In the genomic region with DNA sequence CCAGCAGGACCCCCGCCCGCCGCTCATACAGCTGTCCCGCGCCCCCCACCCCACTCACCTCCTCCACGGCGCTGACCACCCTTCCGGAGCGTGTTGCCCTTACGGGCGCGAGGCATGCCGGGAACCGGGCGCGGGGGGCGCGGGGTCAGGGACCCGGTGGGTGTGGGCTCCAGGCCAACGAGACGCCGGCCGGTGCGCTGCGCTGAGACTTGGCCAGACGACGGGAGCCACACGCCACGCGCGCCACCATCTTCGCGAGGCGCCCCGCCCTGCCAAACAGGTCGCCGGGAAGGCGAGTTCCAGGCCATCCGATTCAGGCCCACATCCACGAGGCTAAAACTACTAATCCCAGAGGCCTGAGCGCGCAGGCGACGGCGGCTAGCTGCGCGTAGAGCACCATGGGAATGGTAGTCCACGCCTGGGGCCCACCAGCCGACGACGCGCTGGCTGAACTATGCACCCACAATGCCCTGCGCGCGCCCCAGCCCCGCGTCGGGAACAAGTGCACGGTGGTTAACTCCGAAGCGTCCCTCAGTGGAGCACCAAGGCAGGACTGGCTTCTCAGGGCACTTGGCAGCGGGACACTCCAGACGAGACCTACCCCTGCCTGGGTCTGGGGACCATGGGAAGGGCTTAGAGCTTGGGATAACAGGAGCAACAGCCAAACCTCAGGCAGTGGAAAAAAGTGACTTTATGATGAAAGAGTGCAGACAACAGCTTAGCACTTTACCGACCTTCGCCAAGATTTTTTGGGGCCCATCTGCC, we compare ENCODE assay signal across 8 cellular contexts. TPM values are rescaled to one million over a fixed set of nuclear protein-coding genes. Genes with fewer than 3 reads are reported as not detected.
DNase-seq lines count a peak whose midpoint lies in the region; ATAC-seq and TF ChIP-seq lines count a peak whose summit lies in the region.

A gene with protein sequence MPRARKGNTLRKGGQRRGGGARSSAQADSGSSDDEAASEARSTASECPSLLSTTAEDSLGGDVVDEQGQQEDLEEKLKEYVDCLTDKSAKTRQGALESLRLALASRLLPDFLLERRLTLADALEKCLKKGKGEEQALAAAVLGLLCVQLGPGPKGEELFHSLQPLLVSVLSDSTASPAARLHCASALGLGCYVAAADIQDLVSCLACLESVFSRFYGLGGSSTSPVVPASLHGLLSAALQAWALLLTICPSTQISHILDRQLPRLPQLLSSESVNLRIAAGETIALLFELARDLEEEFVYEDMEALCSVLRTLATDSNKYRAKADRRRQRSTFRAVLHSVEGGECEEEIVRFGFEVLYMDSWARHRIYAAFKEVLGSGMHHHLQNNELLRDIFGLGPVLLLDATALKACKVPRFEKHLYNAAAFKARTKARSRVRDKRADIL (minus strand): TSS at position 271 of the 765 bp plus-strand sequence. CDS start 155 bp downstream, at position 116.

- H4K20me1 ChIP-seq in OCI-LY3 (ENCODE audit: insufficient read depth, low read length): no peaks in the 10 kb centered on the region

- TF ChIP-seq CTCF in OCI-LY3 (IDR thresholded peaks at IDR 0.05; ENCODE audit: low read depth, low read length) (0 out of 2 replicates have a peak, but pooled peaks have one; percentile 5), endothelial cell (IDR thresholded peaks at IDR 0.05; ENCODE audit: unreplicated experiment) (no peak)

- H3K27me3 Mint-ChIP-seq in endothelial cell (ENCODE audit: unreplicated experiment): peaks cover 11% of the 10 kb centered on the region

- H3K27me3 ChIP-seq in OCI-LY3 (ENCODE audit: low read depth, low read length): no peaks in the 10 kb centered on the region

- H3K36me3 Mint-ChIP-seq in endothelial cell (ENCODE audit: low read depth, unreplicated experiment): peaks cover 4% of the 10 kb centered on the region

- H3K9me3 Mint-ChIP-seq in endothelial cell (ENCODE audit: unreplicated experiment): no peaks in the 10 kb centered on the region

- H3K4me2 ChIP-seq in OCI-LY3 (ENCODE audit: low read length): peak within 1 kb of the TSS; percentile 93

- H3K79me2 ChIP-seq in OCI-LY3 (ENCODE audit: low read length): peaks cover 37% of the 10 kb centered on the region

- peak within 1 kb of the TSS; percentile 97 for H3K9ac ChIP-seq in OCI-LY3 (ENCODE audit: low read length)

- peak within 1 kb of the TSS; percentile 92 for H3K4me3 Mint-ChIP-seq in endothelial cell (ENCODE audit: unreplicated experiment)

- DNase-seq in D341Med (ENCODE audit: low spot score) (peak; percentile 96), HuH-7 (ENCODE audit: low spot score) (peak; percentile 94), endothelial cell (ENCODE audit: low spot score) (peak; percentile 93), midbrain (lab: John Stamatoyannopoulos, UW) (peak; percentile 99)
- peak; percentile 95 for DNase-seq in activated CD8-positive, alpha-beta memory T cell treated with anti-CD3 and anti-CD28 coated beads, Interleukin-2, amount 50 U/mL, for 48 hours
- peak; percentile 85 to 89 for DNase-seq in stimulated activated CD8-positive, alpha-beta memory T cell treated with anti-CD3 and anti-CD28 coated beads, Interleukin-2, amount 100 ng/mL, for 1 hour (ENCODE audit: low read depth in 2 of 2)

- H3K27ac Mint-ChIP-seq in endothelial cell (ENCODE audit: unreplicated experiment): peak within 1 kb of the TSS; percentile 83

- peaks cover 12% of the 10 kb centered on the region for H3K4me1 Mint-ChIP-seq in endothelial cell (ENCODE audit: unreplicated experiment)

- H3K36me3 ChIP-seq in OCI-LY3 (replicated peaks; ENCODE audit: low read depth, low read length): peaks cover 34% of the 10 kb centered on the region

- peak within 1 kb of the TSS; percentile 96 for H3K4me3 ChIP-seq in OCI-LY3 (ENCODE audit: low read length)

- peaks cover 11% of the 10 kb centered on the region for H3K4me1 ChIP-seq in OCI-LY3 (ENCODE audit: low read length)

- peak within 1 kb of the TSS; percentile 65 for H3K27ac ChIP-seq in OCI-LY3 (ENCODE audit: low read length)

- peak; percentile 90 for ATAC-seq in GM21515 (IDR thresholded peaks at IDR 0.05; ENCODE audit: unreplicated experiment)

- H2AFZ ChIP-seq in OCI-LY3 (ENCODE audit: low read depth, low read length): peak within 1 kb of the TSS; percentile 2; the same call in 1 of the 2 replicates

- H3K9me3 ChIP-seq in OCI-LY3 (ENCODE audit: insufficient read depth, low read length): no peaks in the 10 kb centered on the region

RNA-seq across cellular contexts. Expression of the gene that starts here (rescaled TPM):
- total RNA-seq in endothelial cell (ENCODE audit: unreplicated experiment): 43.2 TPM

Comparison
In these comparisons a context has a peak if more than half of its experiments do, and no peak if none do; other contexts are left out.
1. Peak in every context shown above with its lines: DNase-seq, ATAC-seq, H3K4me3 ChIP-seq and H3K27ac ChIP-seq.